8 cellular contexts compared by ENCODE assay signal in the genomic region with DNA sequence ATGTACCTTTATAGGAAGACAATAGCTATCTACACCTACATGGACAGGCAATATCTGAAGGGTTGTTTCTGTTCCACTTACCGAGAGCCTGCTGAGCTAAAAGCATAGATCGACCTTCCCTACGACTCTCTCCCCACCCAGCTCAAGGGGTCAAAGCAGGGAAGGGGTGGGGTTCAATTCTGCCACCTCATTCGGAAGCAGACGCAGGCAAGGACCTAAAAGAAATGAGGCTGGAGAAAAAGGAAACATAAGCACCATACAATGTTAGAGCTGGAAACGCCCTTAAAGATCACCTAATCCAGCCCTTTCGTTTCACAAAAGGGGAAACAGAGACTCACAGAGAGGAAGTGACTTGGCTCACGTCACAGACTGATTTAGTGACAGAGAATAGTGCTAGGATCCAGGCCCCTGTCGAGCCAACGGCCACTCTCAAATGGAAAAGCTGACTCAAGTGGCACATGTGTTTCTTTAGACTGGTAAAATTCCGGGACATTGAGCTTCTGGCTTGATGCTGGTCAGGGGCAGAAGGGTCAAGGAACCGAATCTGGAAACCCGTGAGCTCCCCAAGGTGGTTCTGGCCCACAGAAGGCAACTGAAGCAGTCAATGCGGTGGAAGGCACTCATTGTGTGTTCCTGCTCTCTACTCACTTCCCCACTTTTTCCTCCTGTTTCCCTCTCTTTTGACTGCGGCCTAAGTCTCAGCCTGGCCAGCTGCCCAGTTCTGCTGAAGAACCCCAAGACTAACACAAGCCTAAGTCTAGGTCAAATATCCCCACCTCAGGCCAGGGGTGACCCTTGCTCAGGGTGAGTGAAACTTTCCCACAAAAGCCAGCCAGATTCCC. TPM values are rescaled to one million over a fixed set of nuclear protein-coding genes. Genes with fewer than 3 reads are reported as not detected.
DNase-seq lines count a peak whose midpoint lies in the region; ATAC-seq, FAIRE-seq and TF ChIP-seq lines count a peak whose summit lies in the region.

No MANE protein-coding gene starts in this region.

- peak overlapping the region; percentile 98 for H3K27ac Mint-ChIP-seq in activated CD4-positive, alpha-beta T cell treated with anti-CD3 and anti-CD28 coated beads for 36 hours

- peak overlapping the region; percentile 98 for H3K4me3 Mint-ChIP-seq in activated CD4-positive, alpha-beta T cell treated with anti-CD3 and anti-CD28 coated beads for 36 hours

- no peaks in the 10 kb centered on the region for H3K9me3 ChIP-seq in gastroesophageal sphincter
- no peaks in the 10 kb centered on the region for H3K9me3 ChIP-seq in small intestine (ENCODE audit: control insufficient read depth, low read depth)
- no peaks in the 10 kb centered on the region for H3K9me3 ChIP-seq in BE2C

- H3K36me3 Mint-ChIP-seq in activated CD4-positive, alpha-beta T cell treated with anti-CD3 and anti-CD28 coated beads for 36 hours (ENCODE audit: low read depth), result peaks cover 31% of the 10 kb centered on the region

- no peaks in the 10 kb centered on the region for H3K27me3 Mint-ChIP-seq in activated CD4-positive, alpha-beta T cell treated with anti-CD3 and anti-CD28 coated beads for 36 hours

- TF ChIP-seq CTCF in HL-60 (IDR thresholded peaks at IDR 0.05; ENCODE audit: insufficient read depth, low read length) (no peak), gastroesophageal sphincter (IDR thresholded peaks at IDR 0.05) (no peak), BE2C (IDR thresholded peaks at IDR 0.05; ENCODE audit: low read depth, low read length) (no peak)

- no peaks in the 10 kb centered on the region for H3K9me3 Mint-ChIP-seq in activated CD4-positive, alpha-beta T cell treated with anti-CD3 and anti-CD28 coated beads for 36 hours (ENCODE audit: low read depth)

- no peak for TF ChIP-seq EP300 in gastroesophageal sphincter (IDR thresholded peaks at IDR 0.05)

- peak overlapping the region; percentile 22 for H3K4me3 ChIP-seq in HL-60 (replicated peaks; ENCODE audit: insufficient read depth, low read length)
- H3K4me3 ChIP-seq in gastroesophageal sphincter, result peak overlapping the region in 1 of 2 donors; percentile 3
- no peak overlapping the region for H3K4me3 ChIP-seq in small intestine (ENCODE audit: low read depth in 1 of 2, low read length in 2 of 2)
- H3K4me3 ChIP-seq in BE2C (ENCODE audit: low read depth, low read length), result no peak overlapping the region

- peak overlapping the region; percentile 94 for H3K27ac ChIP-seq in HL-60 (replicated peaks)
- peak overlapping the region; percentile 78 to 86 (median 82) for H3K27ac ChIP-seq in gastroesophageal sphincter
- H3K27ac ChIP-seq in small intestine (ENCODE audit: low read depth in 1 of 2, low read length in 1 of 2), result peak overlapping the region; percentile 75 to 98

- peak; percentile 51 for ATAC-seq in activated CD4-positive, alpha-beta T cell treated with anti-CD3 and anti-CD28 coated beads for 36 hours
- ATAC-seq in gastroesophageal sphincter, result peak; percentile 74

- H3K4me1 Mint-ChIP-seq in activated CD4-positive, alpha-beta T cell treated with anti-CD3 and anti-CD28 coated beads for 36 hours, result peaks cover 54% of the 10 kb centered on the region

- no peak for TF ChIP-seq POLR2A in gastroesophageal sphincter (IDR thresholded peaks at IDR 0.05)

- H3K4me1 ChIP-seq in gastroesophageal sphincter, result peaks cover 0 to 37% (median 6%) of the 10 kb centered on the region in 3 donors
- no peaks in the 10 kb centered on the region for H3K4me1 ChIP-seq in small intestine (ENCODE audit: control insufficient read depth in 2 of 2, insufficient read depth in 1 of 2, low read depth in 1 of 2, low read length in 1 of 2)
- peaks cover 18% of the 10 kb centered on the region for H3K4me1 ChIP-seq in BE2C

- intact Hi-C loops in activated CD4-positive, alpha-beta T cell treated with anti-CD3 and anti-CD28 coated beads for 36 hours (cut with DNase I, micrococcal nuclease), result loop anchor here (2.0 to 5.0 kb wide), 2 partner anchors 185 to 187 kb away; a partner anchor contains a TSS

- no peak for FAIRE-seq in small intestine (lab: Jason Lieb, UNC)

- H3K36me3 ChIP-seq in gastroesophageal sphincter (no peaks in the 10 kb centered on the region), small intestine (ENCODE audit: control insufficient read depth in 2 of 2, insufficient read depth in 2 of 2, low read length in 2 of 2) (no peaks in the 10 kb centered on the region), BE2C (no peaks in the 10 kb centered on the region; the same call in 1 of the 2 replicates)

- H3K27me3 ChIP-seq in HL-60 (ENCODE audit: insufficient read depth, poor library complexity, severe bottlenecking) (no peaks in the 10 kb centered on the region), gastroesophageal sphincter (no peaks in the 10 kb centered on the region), small intestine (ENCODE audit: control insufficient read depth in 2 of 2, insufficient read depth in 2 of 2, low read length in 2 of 2) (no peaks in the 10 kb centered on the region), BE2C (no peaks in the 10 kb centered on the region)

- CTCF ChIA-PET in activated CD4-positive, alpha-beta T cell treated with anti-CD3 and anti-CD28 coated beads for 36 hours (lab: Charles Lee), result interaction anchor here (0.7 to 1.3 kb wide), 4 partner anchors 10 to 202 kb away, joined by 3 to 5 read pairs (median 4); no protein-coding TSS in a partner anchor

- POLR2A ChIA-PET in activated CD4-positive, alpha-beta T cell treated with anti-CD3 and anti-CD28 coated beads for 36 hours (lab: Charles Lee), result interaction anchor here (0.7 to 1.4 kb wide), 5 partner anchors 10 to 186 kb away, joined by 3 to 8 read pairs (median 4); a partner anchor contains a TSS

- peak; percentile 19 to 60 (median 40) for DNase-seq in stimulated activated naive CD4-positive, alpha-beta T cell (lab: John Stamatoyannopoulos, UW)
- DNase-seq in stimulated activated naive CD4-positive, alpha-beta T cell treated with Interleukin-2 at 50 U/mL for 16 hours (lab: John Stamatoyannopoulos, UW), result no peak
- peak; percentile 33 to 89 for DNase-seq in HL-60 (ENCODE audit: low read depth in 1 of 2, low spot score in 1 of 2)
- peak; percentile 73 for DNase-seq in activated CD4-positive, alpha-beta T cell treated with anti-CD3 and anti-CD28 coated beads for 36 hours
- no peak for DNase-seq in small intestine
- no peak for DNase-seq in BE2C
- DNase-seq in hepatic stellate cell (ENCODE audit: low spot score), result no peak

- WGBS in gastroesophageal sphincter (ENCODE audit: low coverage in 1 of 2), 2 donors, result 29 to 30% methylated on average over 2 to 6 of the region's 15 CpGs
- WGBS in small intestine, 3 donors, result 45 to 76% (median 47%) methylated on average over 15 of the region's 15 CpGs

RNA-seq across cellular contexts. Expression of a gene that starts 7.5 kb away (rescaled TPM):
- 100 to 1,000 TPM; 183 to 233 TPM for total RNA-seq in activated CD4-positive, alpha-beta T cell treated with anti-CD3 and anti-CD28 coated beads for 36 hours
- 10 to 100 TPM; 19.3 to 97.9 (median 40.6) TPM for total RNA-seq in gastroesophageal sphincter
- 1 to 10 TPM; 3.6 to 8.4 (median 5.4) TPM for polyA plus RNA-seq in small intestine
- 104 TPM for polyA plus RNA-seq in BE2C (2012; ENCODE audit: insufficient read depth, insufficient read length, low read depth)

Comparison
In these comparisons a context has a peak if more than half of its experiments do, and no peak if none do; other contexts are left out.
1. DNase-seq: peak in stimulated activated naive CD4-positive, alpha-beta T cell (6 of 6), HL-60 (2 of 2) and activated CD4-positive, alpha-beta T cell treated with anti-CD3 and anti-CD28 coated beads for 36 hours (single experiment); none in stimulated activated naive CD4-positive, alpha-beta T cell treated with Interleukin-2 at 50 U/mL for 16 hours (single experiment), small intestine (single experiment), BE2C (single experiment) and hepatic stellate cell (single experiment).
2. Peak in every context shown above with its lines, with median percentiles within 50 percentile points of each other: H3K27ac ChIP-seq.